Comparison of ENCODE assay signal across 9 cellular contexts in the genomic region with DNA sequence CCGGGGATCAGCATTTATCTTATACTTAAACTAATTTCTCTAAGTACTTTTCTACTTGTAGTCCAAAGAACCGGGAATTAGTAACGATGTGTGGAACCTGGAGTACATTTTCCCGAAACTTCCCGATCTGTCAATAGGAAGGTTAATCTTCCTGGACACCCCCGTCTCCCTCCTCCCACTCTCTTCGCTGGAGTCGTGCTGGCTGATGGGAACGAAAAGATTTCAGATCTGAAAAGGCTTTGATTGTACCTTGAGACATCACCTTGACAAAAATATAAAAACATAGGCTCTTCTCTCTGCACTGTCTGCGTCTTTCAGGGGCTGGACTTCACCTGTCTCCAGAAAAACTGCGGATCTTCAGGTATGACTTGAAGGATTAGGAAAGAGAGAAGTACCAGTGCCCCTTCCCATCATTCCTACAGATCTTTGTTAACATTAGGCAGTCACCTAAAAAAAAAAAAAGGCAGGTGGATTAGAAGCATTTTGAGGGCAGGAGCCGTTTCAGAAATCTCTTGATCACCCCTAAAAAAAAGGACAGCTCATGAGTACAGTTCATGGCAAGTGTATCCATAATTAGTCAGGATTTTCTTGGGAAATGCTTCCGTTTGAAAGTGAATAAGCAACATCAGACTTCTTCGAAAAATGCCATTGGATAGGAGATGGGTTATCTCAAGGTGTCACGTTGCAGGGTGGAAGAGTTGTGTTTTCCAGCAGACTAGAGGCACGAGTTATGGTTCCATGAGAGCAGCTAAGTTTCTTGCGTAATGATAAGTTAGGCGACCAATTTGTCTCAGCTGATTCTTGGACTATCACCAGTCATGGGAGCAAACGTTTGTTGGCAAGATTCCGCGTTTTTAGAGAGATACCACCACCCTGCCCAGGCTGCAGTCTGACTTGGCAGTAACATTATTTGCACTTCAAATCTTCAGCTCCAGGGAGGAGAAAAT. TPM values are rescaled to one million over a fixed set of nuclear protein-coding genes. Genes with fewer than 3 reads are reported as not detected.
A peak's percentile ranks its signal among the peaks of the same experiment; 100 is the strongest.
DNase-seq lines count a peak whose midpoint lies in the region; ATAC-seq, FAIRE-seq and TF ChIP-seq lines count a peak whose summit lies in the region.
"Had no signal": no experiment of that assay in that cellular context is flagged by ENCODE, and none has a peak within 500 bp of the region (broad histone marks: within the 10 kb centered on the region; RNA-seq: fewer than 3 reads in every experiment).

No MANE protein-coding gene starts in this region.

- no peak overlapping the region for H3K27ac Mint-ChIP-seq in activated naive CD8-positive, alpha-beta T cell treated with anti-CD3 and anti-CD28 coated beads, Interleukin-2, amount 10 ng/mL, durations not matched to agents 7 days and 5 days

- no peak for TF ChIP-seq CTCF in kidney (IDR thresholded peaks at IDR 0.05; ENCODE audit: borderline replicate concordance, extremely low read depth, insufficient read depth)
- TF ChIP-seq CTCF in thoracic aorta (IDR thresholded peaks at IDR 0.05) = no peak

- peaks cover 0 to 4% of the 10 kb centered on the region in 2 donors for H3K4me1 ChIP-seq in kidney (ENCODE audit: control insufficient read depth in 1 of 2, insufficient read depth in 1 of 2, low read depth in 1 of 2, low read length in 2 of 2)
- H3K4me1 ChIP-seq in thoracic aorta (ENCODE audit: control insufficient read depth in 1 of 2, low read depth in 2 of 2) = peaks cover 0 to 10% of the 10 kb centered on the region in 2 donors

- no peaks in the 10 kb centered on the region for H3K36me3 Mint-ChIP-seq in activated T-cell treated with anti-CD3 and anti-CD28 coated beads, Interleukin-2, amount 50 U/mL, for 4 hours (ENCODE audit: insufficient read depth)
- H3K36me3 Mint-ChIP-seq in activated naive CD8-positive, alpha-beta T cell treated with anti-CD3 and anti-CD28 coated beads, Interleukin-2, amount 10 ng/mL, durations not matched to agents 7 days and 5 days = no peaks in the 10 kb centered on the region

- peaks cover 71% of the 10 kb centered on the region for H3K27me3 Mint-ChIP-seq in activated T-cell treated with anti-CD3 and anti-CD28 coated beads, Interleukin-2, amount 50 U/mL, for 4 hours (ENCODE audit: low read depth)
- H3K27me3 Mint-ChIP-seq in activated naive CD8-positive, alpha-beta T cell treated with anti-CD3 and anti-CD28 coated beads, Interleukin-2, amount 10 ng/mL, durations not matched to agents 7 days and 5 days = peaks cover 78% of the 10 kb centered on the region

- no peak for ATAC-seq in activated T-cell treated with anti-CD3 and anti-CD28 coated beads, Interleukin-2, amount 50 U/mL, for 4 hours
- ATAC-seq in activated naive CD8-positive, alpha-beta T cell treated with anti-CD3 and anti-CD28 coated beads, Interleukin-2, amount 10 ng/mL, durations not matched to agents 7 days and 5 days (ENCODE audit: low read depth) = no peak
- no peak for ATAC-seq in thoracic aorta (ENCODE audit: insufficient number of reproducible peaks, low FRiP score, low read depth)
- no peak for ATAC-seq in HG03025 (IDR thresholded peaks at IDR 0.05; ENCODE audit: low FRiP score, unreplicated experiment)

- intact Hi-C loops in kidney (cut with DNase I) = loop anchor here (10.0 kb wide), 3 partner anchors 325 to 635 kb away; no protein-coding TSS in a partner anchor

- FAIRE-seq in kidney (lab: Jason Lieb, UNC) = no peak

- peak overlapping the region; percentile 66 to 80 for H3K4me3 ChIP-seq in kidney (ENCODE audit: low read length in 2 of 2)
- H3K4me3 ChIP-seq in thoracic aorta = peak overlapping the region; percentile 81

- H3K9me3 ChIP-seq in kidney (ENCODE audit: control insufficient read depth in 1 of 2, low read length in 2 of 2) (no peaks in the 10 kb centered on the region), thoracic aorta (no peaks in the 10 kb centered on the region)

- DNase-seq in activated T-cell treated with anti-CD3 and anti-CD28 coated beads, Interleukin-2, amount 50 U/mL, for 4 hours = no peak
- no peak for DNase-seq in activated T-cell treated with anti-CD3 and anti-CD28 coated beads, Interleukin-2, amount 50 U/mL, for 48 hours
- no peak for DNase-seq in activated naive CD8-positive, alpha-beta T cell treated with anti-CD3 and anti-CD28 coated beads, Interleukin-2, amount 10 ng/mL, durations not matched to agents 7 days and 5 days
- DNase-seq in kidney (no peak), thoracic aorta (ENCODE audit: low spot score) (no peak), GOT3 (lab: John Stamatoyannopoulos, UW) (no peak), NCI-H526 (lab: John Stamatoyannopoulos, UW) (no peak)
- DNase-seq: OCI-M1 had no signal

- POLR2A ChIA-PET in activated naive CD8-positive, alpha-beta T cell treated with anti-CD3 and anti-CD28 coated beads, Interleukin-2, amount 10 ng/mL, durations not matched to agents 7 days and 5 days (lab: Charles Lee) = no interaction called here

- H3K36me3 ChIP-seq in kidney (ENCODE audit: control insufficient read depth in 1 of 2, insufficient read depth in 2 of 2, low read length in 2 of 2) (no peaks in the 10 kb centered on the region), thoracic aorta (no peaks in the 10 kb centered on the region)

- no peak overlapping the region for H3K27ac ChIP-seq in kidney (ENCODE audit: low read depth in 2 of 2, low read length in 2 of 2)
- H3K27ac ChIP-seq in thoracic aorta = no peak overlapping the region

- H3K4me1 Mint-ChIP-seq in activated T-cell treated with anti-CD3 and anti-CD28 coated beads, Interleukin-2, amount 50 U/mL, for 4 hours (ENCODE audit: low read depth) = peaks cover 11% of the 10 kb centered on the region
- H3K4me1 Mint-ChIP-seq in activated naive CD8-positive, alpha-beta T cell treated with anti-CD3 and anti-CD28 coated beads, Interleukin-2, amount 10 ng/mL, durations not matched to agents 7 days and 5 days = peaks cover 6% of the 10 kb centered on the region

- no peaks in the 10 kb centered on the region for H3K27me3 ChIP-seq in thoracic aorta (replicated peaks; ENCODE audit: insufficient read depth)

- no peaks in the 10 kb centered on the region for H3K9me3 Mint-ChIP-seq in activated T-cell treated with anti-CD3 and anti-CD28 coated beads, Interleukin-2, amount 50 U/mL, for 4 hours
- no peaks in the 10 kb centered on the region for H3K9me3 Mint-ChIP-seq in activated naive CD8-positive, alpha-beta T cell treated with anti-CD3 and anti-CD28 coated beads, Interleukin-2, amount 10 ng/mL, durations not matched to agents 7 days and 5 days

- H3K9ac ChIP-seq in kidney (ENCODE audit: low read length in 2 of 2) = no peak overlapping the region

- H3K4me3 Mint-ChIP-seq in activated T-cell treated with anti-CD3 and anti-CD28 coated beads, Interleukin-2, amount 50 U/mL, for 4 hours = peak overlapping the region; percentile 71
- peak overlapping the region; percentile 78 for H3K4me3 Mint-ChIP-seq in activated naive CD8-positive, alpha-beta T cell treated with anti-CD3 and anti-CD28 coated beads, Interleukin-2, amount 10 ng/mL, durations not matched to agents 7 days and 5 days

RNA-seq across cellular contexts. Expression of gene BAMBI, which starts 7.8 kb away (rescaled TPM):
- 1 to 10 TPM; 1.1 to 1.2 (median 1.1) TPM for total RNA-seq in activated T-cell treated with anti-CD3 and anti-CD28 coated beads, Interleukin-2, amount 50 U/mL, for 4 hours
- under 1 TPM; 0.30 to 0.31 TPM for total RNA-seq in activated naive CD8-positive, alpha-beta T cell treated with anti-CD3 and anti-CD28 coated beads, Interleukin-2, amount 10 ng/mL, durations not matched to agents 7 days and 5 days
- total RNA-seq in kidney (19.5 TPM), thoracic aorta (10 to 100 TPM; 14.9 to 24.8 TPM)
- polyA plus RNA-seq in kidney (ENCODE audit: insufficient read depth, low read depth, low replicate concordance) = 21.1 TPM
